In genomic region chr10:72756674-72757385, GRCh38 we compare ENCODE assay signal across 1 cellular context.
TF ChIP-seq lines count a peak whose summit lies in the region.

No MANE protein-coding gene starts in this region.

TF ChIP-seq in GM12878, 131 proteins besides CTCF, POLR2A, EP300 and RAD21 (continued from another document):
- TF ChIP-seq ZNF592 (IDR thresholded peaks at IDR 0.05) (no peak), ZNF384 (IDR thresholded peaks at IDR 0.05; ENCODE audit: borderline replicate concordance, low read depth, low read length) (no peak), RAD51 (IDR thresholded peaks at IDR 0.05) (no peak), E2F4 (IDR thresholded peaks at IDR 0.05; ENCODE audit: low read depth, low read length) (no peak), BMI1 (IDR thresholded peaks at IDR 0.05; ENCODE audit: borderline replicate concordance) (no peak), RELB (IDR thresholded peaks at IDR 0.05; ENCODE audit: low read depth) (no peak), PML (IDR thresholded peaks at IDR 0.05; ENCODE audit: low read length) (no peak), CHD2 (IDR thresholded peaks at IDR 0.05; ENCODE audit: borderline replicate concordance, low read depth, low read length) (no peak), KDM1A (IDR thresholded peaks at IDR 0.05; ENCODE audit: borderline replicate concordance) (no peak)
